8 cellular contexts compared by ENCODE assay signal in genomic region chr9:131274674-131275331, GRCh38. TPM values are rescaled to one million over a fixed set of nuclear protein-coding genes. Genes with fewer than 3 reads are reported as not detected.
DNase-seq lines count a peak whose midpoint lies in the region; ATAC-seq and TF ChIP-seq lines count a peak whose summit lies in the region.

No MANE protein-coding gene starts in this region.

- H2AFZ ChIP-seq in PC-3 (ENCODE audit: low read length): no peak overlapping the region

- peaks cover 6 to 56% (median 11%) of the 10 kb centered on the region in 3 donors for H3K4me1 ChIP-seq in esophagus squamous epithelium
- H3K4me1 ChIP-seq in skeletal muscle tissue (ENCODE audit: control insufficient read depth in 3 of 3, insufficient read depth in 3 of 3, low read length in 3 of 3): peaks cover 69 to 77% (median 73%) of the 10 kb centered on the region in 3 donors
- no peaks in the 10 kb centered on the region for H3K4me1 ChIP-seq in PC-3 (ENCODE audit: insufficient read depth, low read length)
- H3K4me1 ChIP-seq in Caco-2: peaks cover 7% of the 10 kb centered on the region

- no peaks in the 10 kb centered on the region for H3K9me2 ChIP-seq in PC-3 (replicated peaks; ENCODE audit: low read length)

- H3K36me3 Mint-ChIP-seq in Caco-2 (ENCODE audit: insufficient read depth, unreplicated experiment): no peaks in the 10 kb centered on the region

- H3K4me3 ChIP-seq in esophagus squamous epithelium: peak overlapping the region; percentile 50 to 79 (median 68)
- H3K4me3 ChIP-seq in skeletal muscle tissue (ENCODE audit: low read length in 3 of 3): peak overlapping the region; percentile 72 to 82 (median 73)
- no peak overlapping the region for H3K4me3 ChIP-seq in PC-3 (ENCODE audit: low read length)
- H3K4me3 ChIP-seq in Caco-2 (ENCODE audit: low read depth, low read length): no peak overlapping the region

- H3K4me1 Mint-ChIP-seq in Caco-2 (ENCODE audit: low read depth, unreplicated experiment): no peaks in the 10 kb centered on the region

- DNase-seq in RPMI8226 (peak; percentile 67), esophagus squamous epithelium (lab: John Stamatoyannopoulos, UW) (no peak), DMS153 treated with DMSO at 0.1 percent for 48 hours (lab: John Stamatoyannopoulos, UW; ENCODE audit: unreplicated experiment) (no peak), PC-3 (no peak), pons (ENCODE audit: low spot score) (no peak), Caco-2 (no peak)

- no peak for ATAC-seq in GM18505 (IDR thresholded peaks at IDR 0.05; ENCODE audit: unreplicated experiment)
- no peak for ATAC-seq in PC-3

- intact Hi-C loops in esophagus squamous epithelium (cut with DNase I) (no loop called here), PC-3 (cut with micrococcal nuclease) (no loop called here), Caco-2 (cut with micrococcal nuclease; ENCODE audit: unreplicated experiment) (loop anchor here (5.0 kb wide), 1 partner anchor 62 kb away; no protein-coding TSS in a partner anchor)

- H3K27ac ChIP-seq in esophagus squamous epithelium (peak overlapping the region; percentile 60 to 85 (median 74)), skeletal muscle tissue (ENCODE audit: low read depth, low read length) (peak overlapping the region; percentile 98), PC-3 (ENCODE audit: low read length) (no peak overlapping the region)

- TF ChIP-seq POLR2A in GM18505 (IDR thresholded peaks at IDR 0.05; ENCODE audit: borderline replicate concordance, extremely low read depth, insufficient read depth, insufficient read length): peak; percentile 59
- peak in 2 of 4 donors; percentile 40 to 60 for TF ChIP-seq POLR2A in esophagus squamous epithelium (IDR thresholded peaks at IDR 0.05)

- no peaks in the 10 kb centered on the region for H3K79me2 ChIP-seq in PC-3 (ENCODE audit: low read length)

- H3K9me3 ChIP-seq in esophagus squamous epithelium: no peaks in the 10 kb centered on the region
- H3K9me3 ChIP-seq in skeletal muscle tissue (ENCODE audit: control insufficient read depth in 3 of 3, low read length in 3 of 3): no peaks in the 10 kb centered on the region
- H3K9me3 ChIP-seq in PC-3 (ENCODE audit: low read length): no peaks in the 10 kb centered on the region
- no peaks in the 10 kb centered on the region for H3K9me3 ChIP-seq in Caco-2

- TF ChIP-seq CTCF in esophagus squamous epithelium (IDR thresholded peaks at IDR 0.05): no peak
- TF ChIP-seq CTCF in PC-3 (conservative IDR thresholded peaks at IDR 0.05; ENCODE audit: low read depth, low read length): no peak
- no peak for TF ChIP-seq CTCF in Caco-2 (IDR thresholded peaks at IDR 0.05; ENCODE audit: insufficient read depth in 1 of 2, low read depth in 1 of 2, low read length in 1 of 2, severe bottlenecking in 1 of 2, unreplicated experiment in 1 of 2)

- H3F3A ChIP-seq in PC-3 (ENCODE audit: low read length, unreplicated experiment): no peaks in the 10 kb centered on the region

- no peaks in the 10 kb centered on the region for H3K9me3 Mint-ChIP-seq in Caco-2 (ENCODE audit: unreplicated experiment)

- H3K4me3 Mint-ChIP-seq in Caco-2 (ENCODE audit: unreplicated experiment): no peak overlapping the region

- CTCF ChIA-PET in PC-3 (lab: Charles Lee): no interaction called here
- CTCF ChIA-PET in Caco-2 (lab: Charles Lee): no interaction called here

- H3K36me3 ChIP-seq in esophagus squamous epithelium (no peaks in the 10 kb centered on the region), skeletal muscle tissue (ENCODE audit: control insufficient read depth in 3 of 3, insufficient read depth in 3 of 3, low read length in 3 of 3) (peaks cover 0 to 2% (median 0%) of the 10 kb centered on the region in 3 donors), PC-3 (ENCODE audit: low read depth, low read length) (no peaks in the 10 kb centered on the region), Caco-2 (ENCODE audit: control insufficient read depth, insufficient read depth, low read length) (no peaks in the 10 kb centered on the region)

- WGBS in esophagus squamous epithelium, 2 donors: 36 to 60% methylated on average over 1 to 5 of the region's 18 CpGs

- no peaks in the 10 kb centered on the region for H4K20me1 ChIP-seq in PC-3 (ENCODE audit: low read length)

- no peak overlapping the region for H3K4me2 ChIP-seq in PC-3 (ENCODE audit: low read length)

- H3K27ac Mint-ChIP-seq in Caco-2 (ENCODE audit: unreplicated experiment): no peak overlapping the region

- H3K9ac ChIP-seq in skeletal muscle tissue (ENCODE audit: low read depth in 1 of 3, low read length in 3 of 3) (peak overlapping the region; percentile 88 to 98 (median 95)), PC-3 (ENCODE audit: low read length) (no peak overlapping the region)

- BruUV-seq in PC-3 (replicated peaks; lab: Mats Ljungman, UMichigan) (no TSS peak), Caco-2 (replicated peaks; lab: Mats Ljungman, UMichigan) (no TSS peak)

- H3K27me3 Mint-ChIP-seq in Caco-2 (ENCODE audit: insufficient read depth, unreplicated experiment): peaks cover 2% of the 10 kb centered on the region

- H3K27me3 ChIP-seq in esophagus squamous epithelium: peaks cover 0 to 49% (median 0%) of the 10 kb centered on the region in 4 donors
- no peaks in the 10 kb centered on the region for H3K27me3 ChIP-seq in skeletal muscle tissue (ENCODE audit: control insufficient read depth in 3 of 3, insufficient read depth in 3 of 3, low read length in 3 of 3)
- peaks cover 9% of the 10 kb centered on the region for H3K27me3 ChIP-seq in PC-3 (ENCODE audit: low read length)
- H3K27me3 ChIP-seq in Caco-2 (replicated peaks; ENCODE audit: control insufficient read depth, insufficient read depth, low read length): no peaks in the 10 kb centered on the region; the same call in 1 of the 2 replicates

- POLR2A ChIA-PET in PC-3 (lab: Charles Lee; ENCODE audit: unreplicated experiment): no interaction called here
- POLR2A ChIA-PET in Caco-2 (lab: Charles Lee): no interaction called here

RNA-seq across cellular contexts. Expression of gene FAM78A, which starts 1.5 kb away (rescaled TPM):
- 1 to 10 TPM in 3 of 4 donors, under 1 TPM in 1; 0.61 to 2.9 (median 2.0) TPM for total RNA-seq in esophagus squamous epithelium
- 14.6 TPM for total RNA-seq in skeletal muscle tissue
- total RNA-seq in PC-3 (2014; rRNA removed): 0.07 and 0.40 TPM in 2 replicates
- total RNA-seq in Caco-2 (2022): 0.70 and 0.88 TPM in 2 replicates

RNA-seq across cellular contexts. Expression of gene PLPP7, which starts 14.7 kb away (rescaled TPM):
- 1 to 10 TPM in 1 of 4 donors, under 1 TPM in 2, not detected in 1; 0.40 to 2.9 (median 0.97) TPM for total RNA-seq in esophagus squamous epithelium
- total RNA-seq in skeletal muscle tissue: 34.4 TPM
- 0.98 TPM in 1 of 2 replicates, not detected in the other for total RNA-seq in PC-3 (2014; rRNA removed)
- total RNA-seq in Caco-2 (2022): 0.11 TPM in 1 of 2 replicates, not detected in the other

Comparison
In these comparisons a context has a peak if more than half of its experiments do, and no peak if none do; other contexts are left out.
1. H3K4me3 ChIP-seq: peak in esophagus squamous epithelium (4 of 4) and skeletal muscle tissue (3 of 3); none in PC-3 (single experiment) and Caco-2 (single experiment).